Comparison of ENCODE assay signal across 9 cellular contexts in genomic region chr15:51878446-51879386, GRCh38. TPM values are rescaled to one million over a fixed set of nuclear protein-coding genes. Genes with fewer than 3 reads are reported as not detected.
DNase-seq lines count a peak whose midpoint lies in the region.
"Had no signal": no experiment of that assay in that cellular context is flagged by ENCODE, and none has a peak within 500 bp of the region (broad histone marks: within the 10 kb centered on the region; RNA-seq: fewer than 3 reads in every experiment).

No MANE protein-coding gene starts in this region.

- H3K27ac ChIP-seq in mesenchymal stem cell (ENCODE audit: low read length, poor library complexity, severe bottlenecking), result no peak overlapping the region
- H3K27ac ChIP-seq in urinary bladder (ENCODE audit: low read depth), result peak overlapping the region; percentile 50
- no peak overlapping the region for H3K27ac ChIP-seq in Karpas-422 (ENCODE audit: low read length)

- peaks cover 28% of the 10 kb centered on the region for H3K4me1 Mint-ChIP-seq in activated T-cell treated with anti-CD3 and anti-CD28 coated beads, Interleukin-2, amount 50 U/mL, for 24 hours (ENCODE audit: low read depth)

- H3K9me3 Mint-ChIP-seq in activated T-cell treated with anti-CD3 and anti-CD28 coated beads, Interleukin-2, amount 50 U/mL, for 24 hours, result no peaks in the 10 kb centered on the region

- H3K4me1 ChIP-seq in mesenchymal stem cell (ENCODE audit: control insufficient read depth, insufficient read depth, low read depth, low read length) (peaks cover 3% of the 10 kb centered on the region), urinary bladder (ENCODE audit: insufficient read depth) (no peaks in the 10 kb centered on the region), Karpas-422 (ENCODE audit: low read length) (no peaks in the 10 kb centered on the region)

- H3K36me3 ChIP-seq in mesenchymal stem cell (ENCODE audit: control insufficient read depth in 1 of 2, insufficient read depth in 2 of 2, low read depth in 1 of 2, low read length in 2 of 2) (peaks cover 7 to 8% of the 10 kb centered on the region in 2 experiments), urinary bladder (ENCODE audit: insufficient read depth) (no peaks in the 10 kb centered on the region), Karpas-422 (ENCODE audit: insufficient read depth, low read length) (no peaks in the 10 kb centered on the region)

- no peak overlapping the region for H2BK120ac ChIP-seq in mesenchymal stem cell (ENCODE audit: low read depth, low read length)

- H3K23ac ChIP-seq in mesenchymal stem cell (ENCODE audit: low read length in 2 of 2), result no peak overlapping the region

- no peaks in the 10 kb centered on the region for H3K9me3 ChIP-seq in mesenchymal stem cell (ENCODE audit: control insufficient read depth, low read length)
- H3K9me3 ChIP-seq in Karpas-422 (ENCODE audit: low read length), result no peaks in the 10 kb centered on the region

- H2BK5ac ChIP-seq in mesenchymal stem cell (ENCODE audit: low read depth, low read length, poor library complexity, severe bottlenecking), result no peak overlapping the region

- no peak overlapping the region for H4K91ac ChIP-seq in mesenchymal stem cell (ENCODE audit: low read length)

- peak overlapping the region; percentile 47 for H3K27ac Mint-ChIP-seq in activated T-cell treated with anti-CD3 and anti-CD28 coated beads, Interleukin-2, amount 50 U/mL, for 24 hours

- H2BK15ac ChIP-seq in mesenchymal stem cell (ENCODE audit: low read depth, poor library complexity, severe bottlenecking), result no peak overlapping the region

- no peaks in the 10 kb centered on the region for H3K27me3 Mint-ChIP-seq in activated T-cell treated with anti-CD3 and anti-CD28 coated beads, Interleukin-2, amount 50 U/mL, for 24 hours

- no peak overlapping the region for H3K18ac ChIP-seq in mesenchymal stem cell (ENCODE audit: low read depth in 1 of 2, low read length in 2 of 2)

- no peak overlapping the region for H2AK5ac ChIP-seq in mesenchymal stem cell (ENCODE audit: low read length, severe bottlenecking)

- H4K8ac ChIP-seq in mesenchymal stem cell (ENCODE audit: low read length), result no peak overlapping the region

- H3K79me2 ChIP-seq in Karpas-422 (ENCODE audit: low read length), result no peaks in the 10 kb centered on the region

- no peaks in the 10 kb centered on the region for H3K9me2 ChIP-seq in Karpas-422 (replicated peaks; ENCODE audit: insufficient read depth, low read length)

- peak overlapping the region; percentile 87 for H3K9ac ChIP-seq in mesenchymal stem cell (ENCODE audit: low read length)
- H3K9ac ChIP-seq in Karpas-422 (ENCODE audit: low read length), result no peak overlapping the region

- H3K79me1 ChIP-seq in mesenchymal stem cell (replicated peaks; ENCODE audit: low read length, poor library complexity, severe bottlenecking), result peaks cover 8% of the 10 kb centered on the region

- H2AFZ ChIP-seq in mesenchymal stem cell (ENCODE audit: low read depth, low read length) (no peak overlapping the region), Karpas-422 (ENCODE audit: low read length) (no peak overlapping the region)

- H3K36me3 Mint-ChIP-seq in activated T-cell treated with anti-CD3 and anti-CD28 coated beads, Interleukin-2, amount 50 U/mL, for 24 hours (ENCODE audit: low read depth), result peaks cover 53% of the 10 kb centered on the region

- no peak overlapping the region for H3K14ac ChIP-seq in mesenchymal stem cell (ENCODE audit: low read length in 2 of 2)

- DNase-seq in activated T-cell treated with anti-CD3 and anti-CD28 coated beads, Interleukin-2, amount 50 U/mL, for 24 hours, result no peak
- no peak for DNase-seq in activated T-cell treated with anti-CD3 and anti-CD28 coated beads, Interleukin-2, amount 50 U/mL, for 1 hour
- DNase-seq in dermis blood vessel endothelial cell (peak; percentile 98), mesenchymal stem cell (peak; percentile 89), Karpas-422 (no peak), inferior parietal cortex (ENCODE audit: extremely low spot score) (no peak), occipital lobe (lab: John Stamatoyannopoulos, UW) (no peak)
- DNase-seq: caudate nucleus had no signal

- H3K4me3 Mint-ChIP-seq in activated T-cell treated with anti-CD3 and anti-CD28 coated beads, Interleukin-2, amount 50 U/mL, for 24 hours, result no peak overlapping the region

- H3K4me2 ChIP-seq in mesenchymal stem cell (ENCODE audit: low read length, poor library complexity, severe bottlenecking) (no peak overlapping the region), Karpas-422 (ENCODE audit: low read depth, low read length, poor library complexity, severe bottlenecking) (no peak overlapping the region)

- no CpG with 5 or more reads among the region's 1 CpG for WGBS in mesenchymal stem cell
- 12% methylated on average over 1 of the region's 1 CpG for WGBS in urinary bladder

- H3K4me3 ChIP-seq in mesenchymal stem cell (ENCODE audit: insufficient read depth in 1 of 2, low read depth in 1 of 2, low read length in 2 of 2) (peak overlapping the region in 1 of 2 experiments; percentile 55), urinary bladder (ENCODE audit: low read depth, low read length) (no peak overlapping the region), Karpas-422 (ENCODE audit: low read length) (no peak overlapping the region)

- H2BK12ac ChIP-seq in mesenchymal stem cell (ENCODE audit: low read length in 2 of 2), result no peak overlapping the region

- no peaks in the 10 kb centered on the region for H4K20me1 ChIP-seq in Karpas-422 (ENCODE audit: insufficient read depth, low read depth, low read length)

- H3K4ac ChIP-seq in mesenchymal stem cell (ENCODE audit: low read depth in 1 of 2, low read length in 2 of 2), result no peak overlapping the region

- H3K27me3 ChIP-seq in mesenchymal stem cell (ENCODE audit: control insufficient read depth in 1 of 2, insufficient read depth in 1 of 2, low read length in 2 of 2) (no peaks in the 10 kb centered on the region), Karpas-422 (ENCODE audit: low read length) (no peaks in the 10 kb centered on the region)

RNA-seq across cellular contexts. Expression of gene TMOD3, which starts 49.3 kb away (rescaled TPM):
- 86.6 and 142 TPM in 2 replicates for total RNA-seq in dermis blood vessel endothelial cell
- polyA plus RNA-seq in mesenchymal stem cell (2013, experiment 1 of 2), result 23.3 TPM
- polyA plus RNA-seq in mesenchymal stem cell (2013, experiment 2 of 2), result 24.1 TPM
- total RNA-seq in urinary bladder, result 53.8 TPM
- polyA plus RNA-seq in urinary bladder, result 11.6 TPM
- total RNA-seq in Karpas-422 (2014; rRNA removed; shearing (Covaris generic); ENCODE audit: low replicate concordance), result 6.9 and 13.7 TPM in 2 replicates
- total RNA-seq in occipital lobe, result 81.7 TPM

Comparison
In these comparisons a context has a peak if more than half of its experiments do, and no peak if none do; other contexts are left out.
1. DNase-seq: peak in dermis blood vessel endothelial cell (single experiment) and mesenchymal stem cell (single experiment); none in activated T-cell treated with anti-CD3 and anti-CD28 coated beads, Interleukin-2, amount 50 U/mL, for 24 hours (single experiment), activated T-cell treated with anti-CD3 and anti-CD28 coated beads, Interleukin-2, amount 50 U/mL, for 1 hour (single experiment), Karpas-422 (single experiment), inferior parietal cortex (single experiment) and occipital lobe (single experiment).